In the genomic region with DNA sequence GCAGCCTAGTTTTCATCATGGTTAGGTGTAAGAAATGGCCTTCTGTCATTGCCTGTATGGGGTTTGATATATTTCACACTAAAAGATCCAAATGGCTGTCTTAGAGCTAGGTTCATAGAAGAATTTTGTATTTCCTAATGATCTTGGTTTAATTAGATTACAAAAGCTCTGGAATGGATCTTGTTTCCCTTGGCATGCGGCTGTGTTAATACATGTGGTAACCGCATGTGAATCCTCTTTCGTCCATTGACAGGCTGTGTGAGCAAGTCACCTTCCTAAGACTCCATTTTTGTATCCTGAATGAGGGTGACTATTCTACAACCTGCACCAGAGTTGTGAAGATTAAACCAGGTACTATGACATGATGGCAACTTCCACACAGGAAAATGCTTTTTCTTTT, we compare ENCODE assay signal across 17 cellular contexts.
"Had no signal": no experiment of that assay in that cellular context is flagged by ENCODE, and none has a peak within 500 bp of the region (broad histone marks: within the 10 kb centered on the region; RNA-seq: fewer than 3 reads in every experiment).

No MANE protein-coding gene starts in this region.

- H3K27me3 ChIP-seq: hepatocyte, neural progenitor cell, pancreas had no signal

- H2AFZ ChIP-seq: hepatocyte, neural progenitor cell had no signal

- H3K79me2 ChIP-seq: hepatocyte had no signal

- H3K9me3 ChIP-seq: lower lobe of right lung, pancreas had no signal

- H3K9ac ChIP-seq: neural progenitor cell had no signal

- H3K36me3 ChIP-seq: left ventricle myocardium inferior, lower lobe of right lung, neural progenitor cell, pancreas had no signal

- H3K4me1 ChIP-seq: left ventricle myocardium inferior, lower lobe of right lung, neural progenitor cell, pancreas had no signal

- H3K4me2 ChIP-seq: hepatocyte, neural progenitor cell had no signal

- H3K4me3 ChIP-seq: hepatocyte, left ventricle myocardium inferior, lower lobe of right lung, neural progenitor cell, pancreas had no signal

- DNase-seq: foreskin melanocyte; head of caudate nucleus; kidney; left cardiac atrium; left ventricle myocardium inferior; lower lobe of right lung; mesenchymal stem cell; midbrain; occipital lobe; pancreas; right cardiac atrium; small intestine; stimulated activated CD4-positive, alpha-beta T cell treated with anti-CD3 and anti-CD28 coated beads, Interleukin-12 subunit alpha, Interleukin-12 subunit beta, amount 100 ng/mL, for 4 hours; stimulated activated CD4-positive, alpha-beta T cell treated with anti-CD3 and anti-CD28 coated beads, Interleukin-2, amount 100 ng/mL, for 48 hours; stimulated activated naive CD4-positive, alpha-beta T cell treated with Interleukin-2 at 50 U/mL for 16 hours had no signal

- H3K27ac ChIP-seq: hepatocyte, left ventricle myocardium inferior, lower lobe of right lung, neural progenitor cell, pancreas had no signal
